Comparison of ENCODE assay signal across 14 cellular contexts in genomic region chr3:114880078-114880477, GRCh38.
DNase-seq lines count a peak whose midpoint lies in the region; ATAC-seq and TF ChIP-seq lines count a peak whose summit lies in the region.
"Had no signal": no experiment of that assay in that cellular context is flagged by ENCODE, and none has a peak within 500 bp of the region (broad histone marks: within the 10 kb centered on the region; RNA-seq: fewer than 3 reads in every experiment).

No MANE protein-coding gene starts in this region.

- H3K4me1 ChIP-seq in left ventricle myocardium inferior, result peaks cover 32% of the 10 kb centered on the region
- peaks cover 15% of the 10 kb centered on the region for H3K4me1 ChIP-seq in upper lobe of right lung

- no peaks in the 10 kb centered on the region for H3K9me3 ChIP-seq in left ventricle myocardium inferior (replicated peaks)
- H3K9me3 ChIP-seq in upper lobe of right lung, result no peaks in the 10 kb centered on the region

- DNase-seq in Right ventricle myocardium inferior (ENCODE audit: missing footprints), result no peak
- DNase-seq in cardiac septum (ENCODE audit: low spot score), result no peak
- DNase-seq in RPMI7951 (ENCODE audit: low read depth), result peak; percentile 84
- no peak for DNase-seq in left ventricle myocardium inferior
- DNase-seq in upper lobe of right lung, result no peak
- DNase-seq in middle frontal gyrus (ENCODE audit: extremely low spot score, low spot score), result no peak
- DNase-seq in Kasumi-1 (lab: John Stamatoyannopoulos, UW), result no peak
- DNase-seq: activated CD4-positive, alpha-beta T cell treated with anti-CD3 and anti-CD28 coated beads for 4 hours; activated effector memory CD4-positive, alpha-beta T cell treated with anti-CD3 and anti-CD28 coated beads, Interleukin-2, amount 50 U/mL, for 16 hours; DND-41; kidney glomerular epithelial cell; stimulated activated CD4-positive, alpha-beta T cell treated with anti-CD3 and anti-CD28 coated beads, Interleukin-4, amount 100 ng/mL, for 4 hours had no signal

- TF ChIP-seq CTCF in left ventricle myocardium inferior (IDR thresholded peaks at IDR 0.05; ENCODE audit: borderline replicate concordance) (no peak), upper lobe of right lung (IDR thresholded peaks at IDR 0.05) (no peak)

- ATAC-seq in Right ventricle myocardium inferior (peak; percentile 39), upper lobe of right lung (peak; percentile 48), GM18517 (IDR thresholded peaks at IDR 0.05; ENCODE audit: unreplicated experiment) (no peak)

- intact Hi-C loops in Right ventricle myocardium inferior (cut with DNase I), result no loop called here
- intact Hi-C loops in cardiac septum (cut with DNase I), result no loop called here
- intact Hi-C loops in left ventricle myocardium inferior (cut with micrococcal nuclease), result no loop called here
- intact Hi-C loops in upper lobe of right lung (cut with DNase I), result no loop called here

- H3K4me3 ChIP-seq in left ventricle myocardium inferior, result no peak overlapping the region
- H3K4me3 ChIP-seq in upper lobe of right lung, result no peak overlapping the region

- H3K27ac ChIP-seq in left ventricle myocardium inferior (replicated peaks) (peak overlapping the region; percentile 48), upper lobe of right lung (no peak overlapping the region)
- H3K27ac ChIP-seq: parathyroid adenoma had no signal

- H3K27me3 ChIP-seq in left ventricle myocardium inferior (ENCODE audit: low read depth), result no peaks in the 10 kb centered on the region
- H3K27me3 ChIP-seq in upper lobe of right lung, result no peaks in the 10 kb centered on the region

- no peaks in the 10 kb centered on the region for H3K36me3 ChIP-seq in left ventricle myocardium inferior
- no peaks in the 10 kb centered on the region for H3K36me3 ChIP-seq in upper lobe of right lung
